Comparison of ENCODE assay signal across 24 cellular contexts in the genomic region with DNA sequence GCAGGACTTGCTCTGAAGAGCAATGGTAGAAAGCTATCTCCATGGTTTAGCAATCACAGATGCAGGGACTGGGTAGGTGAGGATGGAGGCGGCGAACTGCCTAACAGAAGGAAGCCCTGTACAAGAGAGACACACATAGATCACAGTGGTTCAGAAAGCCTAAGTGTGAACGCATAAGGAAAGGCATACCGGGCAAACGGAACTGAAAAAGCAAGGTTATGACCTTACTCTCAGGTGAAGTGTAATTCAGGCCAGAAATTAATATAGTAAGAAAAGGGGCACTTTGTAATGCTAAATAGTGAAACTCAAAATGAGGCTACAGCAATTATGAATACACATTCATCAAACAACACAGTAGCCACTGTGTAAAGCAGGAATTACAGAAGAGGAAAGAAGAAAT.
DNase-seq lines count a peak whose midpoint lies in the region; ATAC-seq, FAIRE-seq and TF ChIP-seq lines count a peak whose summit lies in the region.
"Had no signal": no experiment of that assay in that cellular context is flagged by ENCODE, and none has a peak within 500 bp of the region (broad histone marks: within the 10 kb centered on the region; RNA-seq: fewer than 3 reads in every experiment).

No MANE protein-coding gene starts in this region.

- peaks cover 2% of the 10 kb centered on the region for H3K36me3 Mint-ChIP-seq in astrocyte (ENCODE audit: low read depth, unreplicated experiment)
- H3K36me3 Mint-ChIP-seq: CD4-positive, alpha-beta memory T cell had no signal

- peak overlapping the region; percentile 92 for H3K27ac ChIP-seq in astrocyte (ENCODE audit: low read depth, low read length)
- H3K27ac ChIP-seq in esophagus muscularis mucosa (replicated peaks in 1 of 4), result no peak overlapping the region
- no peak overlapping the region for H3K27ac ChIP-seq in parathyroid adenoma
- H3K27ac ChIP-seq: HL-60, PC-9 had no signal

- no peak for TF ChIP-seq EP300 in esophagus muscularis mucosa (IDR thresholded peaks at IDR 0.05)

- H4K20me1 ChIP-seq in astrocyte (ENCODE audit: insufficient read depth, low read length), result no peaks in the 10 kb centered on the region

- TF ChIP-seq CTCF in astrocyte (IDR thresholded peaks at IDR 0.05; ENCODE audit: insufficient read depth, low read depth, low read length), result no peak
- no peak for TF ChIP-seq CTCF in esophagus muscularis mucosa (IDR thresholded peaks at IDR 0.05)
- TF ChIP-seq CTCF in parathyroid adenoma (IDR thresholded peaks at IDR 0.05), result no peak

- TF ChIP-seq POLR2A in esophagus muscularis mucosa (IDR thresholded peaks at IDR 0.05; ENCODE audit: low read depth), result no peak

- no peaks in the 10 kb centered on the region for H3K27me3 Mint-ChIP-seq in astrocyte (ENCODE audit: low read depth, unreplicated experiment)

- no peaks in the 10 kb centered on the region for H3K79me2 ChIP-seq in astrocyte (ENCODE audit: insufficient read depth, low read length)
- H3K79me2 ChIP-seq in parathyroid adenoma, result no peaks in the 10 kb centered on the region

- H3K4me1 Mint-ChIP-seq in astrocyte (ENCODE audit: low read depth, unreplicated experiment), result peaks cover 30% of the 10 kb centered on the region
- H3K4me1 Mint-ChIP-seq: CD4-positive, alpha-beta memory T cell had no signal

- ATAC-seq in GM21825 (IDR thresholded peaks at IDR 0.05; ENCODE audit: unreplicated experiment) (no peak), GM21423 (IDR thresholded peaks at IDR 0.05; ENCODE audit: unreplicated experiment) (no peak)
- ATAC-seq: A549 had no signal

- H3K9me3 Mint-ChIP-seq in astrocyte (ENCODE audit: unreplicated experiment), result no peaks in the 10 kb centered on the region

- H3K9me3 ChIP-seq in astrocyte (ENCODE audit: insufficient read depth, low read depth, low read length) (no peaks in the 10 kb centered on the region), esophagus muscularis mucosa (no peaks in the 10 kb centered on the region), parathyroid adenoma (ENCODE audit: control insufficient read depth, low read length) (no peaks in the 10 kb centered on the region)
- H3K9me3 ChIP-seq: A549 had no signal

- intact Hi-C loops in esophagus muscularis mucosa (cut with DNase I), result no loop called here

- H3K4me3 Mint-ChIP-seq in astrocyte (ENCODE audit: unreplicated experiment), result no peak overlapping the region
- H3K4me3 Mint-ChIP-seq: CD4-positive, alpha-beta memory T cell had no signal

- no peaks in the 10 kb centered on the region for H3K36me3 ChIP-seq in astrocyte (ENCODE audit: insufficient read depth, low read length)
- no peaks in the 10 kb centered on the region for H3K36me3 ChIP-seq in esophagus muscularis mucosa
- H3K36me3 ChIP-seq in parathyroid adenoma (ENCODE audit: control insufficient read depth, insufficient read depth, low read length), result no peaks in the 10 kb centered on the region

- no peak overlapping the region for H3K4me3 ChIP-seq in astrocyte (ENCODE audit: insufficient read depth, low read depth, low read length)
- H3K4me3 ChIP-seq in esophagus muscularis mucosa, result no peak overlapping the region
- H3K4me3 ChIP-seq in parathyroid adenoma (ENCODE audit: low read depth, low read length), result no peak overlapping the region
- H3K4me3 ChIP-seq: A549, PC-9 had no signal

- H3K27me3 ChIP-seq in astrocyte (ENCODE audit: insufficient read depth, low read length), result no peaks in the 10 kb centered on the region
- no peaks in the 10 kb centered on the region for H3K27me3 ChIP-seq in esophagus muscularis mucosa
- no peaks in the 10 kb centered on the region for H3K27me3 ChIP-seq in parathyroid adenoma (ENCODE audit: control insufficient read depth, insufficient read depth, low read length)

- H2AFZ ChIP-seq in astrocyte (ENCODE audit: low read depth, low read length) (no peak overlapping the region), parathyroid adenoma (peak overlapping the region; percentile 33)
- H2AFZ ChIP-seq: PC-9 had no signal

- H3K27ac Mint-ChIP-seq in astrocyte (ENCODE audit: unreplicated experiment), result no peak overlapping the region
- H3K27ac Mint-ChIP-seq: CD4-positive, alpha-beta memory T cell had no signal

- FAIRE-seq in astrocyte (lab: Jason Lieb, UNC), result no peak
- FAIRE-seq: A549 had no signal

- H3K9ac ChIP-seq in astrocyte (ENCODE audit: low read length), result no peak overlapping the region
- H3K9ac ChIP-seq in parathyroid adenoma, result no peak overlapping the region

- 95% methylated on average over 5 of the region's 5 CpGs for WGBS in esophagus muscularis mucosa

- H3K4me2 ChIP-seq in astrocyte (ENCODE audit: low read length) (no peak overlapping the region), parathyroid adenoma (ENCODE audit: low read length) (no peak overlapping the region)
- H3K4me2 ChIP-seq: A549, PC-9 had no signal

- peaks cover 34% of the 10 kb centered on the region for H3K4me1 ChIP-seq in astrocyte (ENCODE audit: insufficient read depth, low read length)
- H3K4me1 ChIP-seq in esophagus muscularis mucosa, result peaks cover 13 to 43% (median 20%) of the 10 kb centered on the region in 4 donors
- peaks cover 6% of the 10 kb centered on the region for H3K4me1 ChIP-seq in parathyroid adenoma

- DNase-seq in astrocyte (ENCODE audit: low read depth), result no peak
- DNase-seq in esophagus muscularis mucosa (ENCODE audit: extremely low spot score), result peak; percentile 12
- no peak for DNase-seq in activated CD8-positive, alpha-beta memory T cell treated with anti-CD3 and anti-CD28 coated beads, Interleukin-2, amount 50 U/mL, for 48 hours
- DNase-seq in AML-193 (lab: John Stamatoyannopoulos, UW), result no peak
- DNase-seq: C1 segment of cervical spinal cord; CD4-positive, alpha-beta memory T cell; COR-L47; DMS53; GOT3; HCEC 1CT; Karpas-422; NCI-H1092; NCI-H1436; NCI-H187 treated with DMSO at 0.1 percent for 48 hours; NCI-H446; NCI-H526; NCI-H82; PC-9; Right ventricle myocardium superior had no signal
